In the genomic region with DNA sequence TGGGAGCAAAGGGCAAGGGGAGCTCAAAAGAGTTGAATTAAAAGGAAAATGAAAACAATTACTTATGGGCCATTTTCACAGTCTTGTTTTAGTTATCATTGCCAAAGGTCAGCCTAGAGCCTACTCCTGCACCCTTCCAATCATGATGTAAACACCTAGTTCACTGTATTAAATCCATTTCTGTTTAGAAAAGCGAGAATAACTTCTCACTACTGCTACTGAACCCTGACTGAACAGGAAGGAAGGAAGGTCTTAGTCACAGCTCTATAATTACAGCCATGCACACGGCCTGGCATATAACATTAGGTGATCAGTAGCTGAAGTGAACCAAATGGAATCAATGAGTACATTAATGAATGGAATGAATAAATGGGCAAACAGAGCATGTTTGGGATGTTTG, we compare ENCODE assay signal across 9 cellular contexts.
DNase-seq lines count a peak whose midpoint lies in the region; ATAC-seq, FAIRE-seq and TF ChIP-seq lines count a peak whose summit lies in the region.
"Had no signal": no experiment of that assay in that cellular context is flagged by ENCODE, and none has a peak within 500 bp of the region (broad histone marks: within the 10 kb centered on the region; RNA-seq: fewer than 3 reads in every experiment).

No MANE protein-coding gene starts in this region.

- H3K9me3 Mint-ChIP-seq in glutamatergic neuron (ENCODE audit: unreplicated experiment), result peaks cover 4% of the 10 kb centered on the region
- H3K9me3 Mint-ChIP-seq: natural killer cell treated with Interleukin-12 subunit alpha and Interleukin-12 subunit beta and Interleukin-15 and Interleukin-18, amount 100 ng/mL, for 72 hours had no signal

- TF ChIP-seq POLR2A in GM12892 (IDR thresholded peaks at IDR 0.05; ENCODE audit: low read depth, low read length), result peak; percentile 64

- H3K36me3 Mint-ChIP-seq in glutamatergic neuron (ENCODE audit: unreplicated experiment), result peaks cover 5% of the 10 kb centered on the region
- H3K36me3 Mint-ChIP-seq: natural killer cell treated with Interleukin-12 subunit alpha and Interleukin-12 subunit beta and Interleukin-15 and Interleukin-18, amount 100 ng/mL, for 72 hours had no signal

- no peak for FAIRE-seq in GM12892 (lab: Jason Lieb, UNC)

- no peak overlapping the region for H3K27ac Mint-ChIP-seq in glutamatergic neuron (ENCODE audit: unreplicated experiment)
- H3K27ac Mint-ChIP-seq: natural killer cell treated with Interleukin-12 subunit alpha and Interleukin-12 subunit beta and Interleukin-15 and Interleukin-18, amount 100 ng/mL, for 72 hours had no signal

- peaks cover 3% of the 10 kb centered on the region for H3K4me1 Mint-ChIP-seq in glutamatergic neuron (ENCODE audit: low read depth, unreplicated experiment)

- ATAC-seq in GM19467 (IDR thresholded peaks at IDR 0.05; ENCODE audit: unreplicated experiment), result peak; percentile 68
- peak; percentile 76 for ATAC-seq in HG03196 (IDR thresholded peaks at IDR 0.05; ENCODE audit: unreplicated experiment)

- DNase-seq in GM12892 (ENCODE audit: insufficient read length), result no peak
- peak; percentile 65 to 67 for DNase-seq in dermis microvascular lymphatic vessel endothelial cell (ENCODE audit: low read depth in 2 of 2)
- DNase-seq in UCSD-AML1 (lab: John Stamatoyannopoulos, UW; ENCODE audit: unreplicated experiment), result no peak
- DNase-seq in NCI-H187 (lab: John Stamatoyannopoulos, UW), result no peak
- DNase-seq in OCI-M2 (lab: John Stamatoyannopoulos, UW; ENCODE audit: unreplicated experiment), result no peak
- no peak for DNase-seq in glutamatergic neuron

- no peak for TF ChIP-seq CTCF in glutamatergic neuron (IDR thresholded peaks at IDR 0.05; ENCODE audit: partially characterized antibody, unreplicated experiment)

- no peak overlapping the region for H3K4me3 Mint-ChIP-seq in glutamatergic neuron (ENCODE audit: unreplicated experiment)
- H3K4me3 Mint-ChIP-seq: natural killer cell treated with Interleukin-12 subunit alpha and Interleukin-12 subunit beta and Interleukin-15 and Interleukin-18, amount 100 ng/mL, for 72 hours had no signal

- H3K27me3 Mint-ChIP-seq in glutamatergic neuron (ENCODE audit: unreplicated experiment), result peaks cover 4% of the 10 kb centered on the region

Comparison
In these comparisons a context has a peak if more than half of its experiments do, and no peak if none do; other contexts are left out.
1. DNase-seq: peak in dermis microvascular lymphatic vessel endothelial cell (2 of 2); none in GM12892 (single experiment), UCSD-AML1 (single experiment), NCI-H187 (0 of 2), OCI-M2 (single experiment) and glutamatergic neuron (single experiment).